In the genomic region with DNA sequence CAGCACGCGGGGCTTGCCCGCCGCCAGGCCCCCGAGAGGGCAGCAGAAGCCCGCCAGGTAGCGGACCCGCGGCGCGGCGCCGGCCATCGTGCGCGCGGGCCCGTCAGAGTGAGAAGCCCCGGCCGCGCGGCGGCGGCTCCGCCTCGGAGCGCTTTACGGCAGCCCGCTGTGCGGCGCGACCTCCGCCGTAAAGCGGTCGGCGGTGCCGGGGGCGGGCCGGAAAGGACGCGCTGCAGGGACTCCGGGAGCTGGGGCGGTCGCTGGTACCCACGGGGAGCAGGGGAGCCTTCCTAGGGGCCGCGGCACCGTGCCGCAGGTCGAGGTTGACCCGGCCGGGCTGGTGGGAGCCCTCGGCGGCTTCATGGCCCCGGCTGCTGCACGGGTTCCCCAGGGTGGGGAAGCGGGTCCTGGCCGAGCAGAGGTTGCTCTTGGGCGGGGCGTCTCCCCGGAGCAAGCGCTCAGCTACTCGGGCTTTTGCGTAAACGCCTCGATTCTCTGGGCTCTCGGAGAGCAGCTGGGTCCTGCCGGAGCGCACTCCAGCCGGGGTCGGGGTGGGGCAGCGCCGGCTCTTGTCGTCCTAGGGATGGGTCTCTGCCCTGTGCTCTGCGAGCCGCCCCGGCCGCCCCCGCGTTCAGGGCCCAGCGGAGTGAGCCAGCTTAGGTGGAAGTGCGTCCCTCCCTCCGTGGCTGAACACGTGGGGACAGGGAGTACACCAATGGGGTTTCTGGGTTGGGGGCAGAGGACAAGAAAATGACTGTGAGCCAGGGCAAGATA, we compare ENCODE assay signal across 1 cellular context.
TF ChIP-seq lines count a peak whose summit lies in the region.

A gene with protein sequence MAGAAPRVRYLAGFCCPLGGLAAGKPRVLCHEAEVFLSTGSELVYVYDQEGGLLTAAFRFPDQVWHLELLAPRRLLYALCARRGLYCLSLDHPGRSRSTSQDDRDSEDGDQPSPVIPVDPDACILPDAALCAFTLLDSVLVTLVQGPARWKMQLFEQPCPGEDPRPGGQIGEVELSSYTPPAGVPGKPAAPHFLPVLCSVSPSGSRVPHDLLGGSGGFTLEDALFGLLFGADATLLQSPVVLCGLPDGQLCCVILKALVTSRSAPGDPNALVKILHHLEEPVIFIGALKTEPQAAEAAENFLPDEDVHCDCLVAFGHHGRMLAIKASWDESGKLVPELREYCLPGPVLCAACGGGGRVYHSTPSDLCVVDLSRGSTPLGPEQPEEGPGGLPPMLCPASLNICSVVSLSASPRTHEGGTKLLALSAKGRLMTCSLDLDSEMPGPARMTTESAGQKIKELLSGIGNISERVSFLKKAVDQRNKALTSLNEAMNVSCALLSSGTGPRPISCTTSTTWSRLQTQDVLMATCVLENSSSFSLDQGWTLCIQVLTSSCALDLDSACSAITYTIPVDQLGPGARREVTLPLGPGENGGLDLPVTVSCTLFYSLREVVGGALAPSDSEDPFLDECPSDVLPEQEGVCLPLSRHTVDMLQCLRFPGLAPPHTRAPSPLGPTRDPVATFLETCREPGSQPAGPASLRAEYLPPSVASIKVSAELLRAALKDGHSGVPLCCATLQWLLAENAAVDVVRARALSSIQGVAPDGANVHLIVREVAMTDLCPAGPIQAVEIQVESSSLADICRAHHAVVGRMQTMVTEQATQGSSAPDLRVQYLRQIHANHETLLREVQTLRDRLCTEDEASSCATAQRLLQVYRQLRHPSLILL (minus strand): TSS at position 110 of the 774 bp plus-strand sequence. CDS start 23 bp downstream, at position 87.

TF ChIP-seq in HEK293, 187 proteins besides CTCF, POLR2A, EP300 and RAD21 (continued from another document and continues in another):
- TF ChIP-seq, protein P1, sequence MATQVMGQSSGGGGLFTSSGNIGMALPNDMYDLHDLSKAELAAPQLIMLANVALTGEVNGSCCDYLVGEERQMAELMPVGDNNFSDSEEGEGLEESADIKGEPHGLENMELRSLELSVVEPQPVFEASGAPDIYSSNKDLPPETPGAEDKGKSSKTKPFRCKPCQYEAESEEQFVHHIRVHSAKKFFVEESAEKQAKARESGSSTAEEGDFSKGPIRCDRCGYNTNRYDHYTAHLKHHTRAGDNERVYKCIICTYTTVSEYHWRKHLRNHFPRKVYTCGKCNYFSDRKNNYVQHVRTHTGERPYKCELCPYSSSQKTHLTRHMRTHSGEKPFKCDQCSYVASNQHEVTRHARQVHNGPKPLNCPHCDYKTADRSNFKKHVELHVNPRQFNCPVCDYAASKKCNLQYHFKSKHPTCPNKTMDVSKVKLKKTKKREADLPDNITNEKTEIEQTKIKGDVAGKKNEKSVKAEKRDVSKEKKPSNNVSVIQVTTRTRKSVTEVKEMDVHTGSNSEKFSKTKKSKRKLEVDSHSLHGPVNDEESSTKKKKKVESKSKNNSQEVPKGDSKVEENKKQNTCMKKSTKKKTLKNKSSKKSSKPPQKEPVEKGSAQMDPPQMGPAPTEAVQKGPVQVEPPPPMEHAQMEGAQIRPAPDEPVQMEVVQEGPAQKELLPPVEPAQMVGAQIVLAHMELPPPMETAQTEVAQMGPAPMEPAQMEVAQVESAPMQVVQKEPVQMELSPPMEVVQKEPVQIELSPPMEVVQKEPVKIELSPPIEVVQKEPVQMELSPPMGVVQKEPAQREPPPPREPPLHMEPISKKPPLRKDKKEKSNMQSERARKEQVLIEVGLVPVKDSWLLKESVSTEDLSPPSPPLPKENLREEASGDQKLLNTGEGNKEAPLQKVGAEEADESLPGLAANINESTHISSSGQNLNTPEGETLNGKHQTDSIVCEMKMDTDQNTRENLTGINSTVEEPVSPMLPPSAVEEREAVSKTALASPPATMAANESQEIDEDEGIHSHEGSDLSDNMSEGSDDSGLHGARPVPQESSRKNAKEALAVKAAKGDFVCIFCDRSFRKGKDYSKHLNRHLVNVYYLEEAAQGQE (tag by site-specific recombination; IDR thresholded peaks at IDR 0.05) = no peak
- peak; percentile 49; the same call in 1 of the 2 replicates for TF ChIP-seq KLF9 (tag by site-specific recombination; IDR thresholded peaks at IDR 0.05; ENCODE audit: low read depth)
- TF ChIP-seq ZNF785 (tag by site-specific recombination; IDR thresholded peaks at IDR 0.05) = no peak
- no peak for TF ChIP-seq ZNF140 (tag by site-specific recombination; IDR thresholded peaks at IDR 0.05)
- TF ChIP-seq, protein P2, sequence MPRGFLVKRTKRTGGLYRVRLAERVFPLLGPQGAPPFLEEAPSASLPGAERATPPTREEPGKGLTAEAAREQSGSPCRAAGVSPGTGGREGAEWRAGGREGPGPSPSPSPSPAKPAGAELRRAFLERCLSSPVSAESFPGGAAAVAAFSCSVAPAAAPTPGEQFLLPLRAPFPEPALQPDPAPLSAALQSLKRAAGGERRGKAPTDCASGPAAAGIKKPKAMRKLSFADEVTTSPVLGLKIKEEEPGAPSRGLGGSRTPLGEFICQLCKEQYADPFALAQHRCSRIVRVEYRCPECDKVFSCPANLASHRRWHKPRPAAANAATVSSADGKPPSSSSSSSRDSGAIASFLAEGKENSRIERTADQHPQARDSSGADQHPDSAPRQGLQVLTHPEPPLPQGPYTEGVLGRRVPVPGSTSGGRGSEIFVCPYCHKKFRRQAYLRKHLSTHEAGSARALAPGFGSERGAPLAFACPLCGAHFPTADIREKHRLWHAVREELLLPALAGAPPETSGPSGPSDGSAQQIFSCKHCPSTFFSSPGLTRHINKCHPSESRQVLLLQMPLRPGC (tag by site-specific recombination; IDR thresholded peaks at IDR 0.05) = 0 out of 2 replicates have a peak, but pooled peaks have one; percentile 18
- 0 out of 2 replicates have a peak, but pooled peaks have one; percentile 30 for TF ChIP-seq ZNF366 (tag by site-specific recombination; conservative IDR thresholded peaks at IDR 0.05)
- TF ChIP-seq ZBTB8A (tag by site-specific recombination; IDR thresholded peaks at IDR 0.05) = no peak; the same call in 1 of the 2 replicates
- TF ChIP-seq WT1 (tag by site-specific recombination; IDR thresholded peaks at IDR 0.05) = peak; percentile 31; the same call in 1 of the 2 replicates
- TF ChIP-seq, protein P3, sequence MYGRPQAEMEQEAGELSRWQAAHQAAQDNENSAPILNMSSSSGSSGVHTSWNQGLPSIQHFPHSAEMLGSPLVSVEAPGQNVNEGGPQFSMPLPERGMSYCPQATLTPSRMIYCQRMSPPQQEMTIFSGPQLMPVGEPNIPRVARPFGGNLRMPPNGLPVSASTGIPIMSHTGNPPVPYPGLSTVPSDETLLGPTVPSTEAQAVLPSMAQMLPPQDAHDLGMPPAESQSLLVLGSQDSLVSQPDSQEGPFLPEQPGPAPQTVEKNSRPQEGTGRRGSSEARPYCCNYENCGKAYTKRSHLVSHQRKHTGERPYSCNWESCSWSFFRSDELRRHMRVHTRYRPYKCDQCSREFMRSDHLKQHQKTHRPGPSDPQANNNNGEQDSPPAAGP (tag by site-specific recombination; IDR thresholded peaks at IDR 0.05) = peak; percentile 49
- no peak for TF ChIP-seq ZNF248 (tag by site-specific recombination; IDR thresholded peaks at IDR 0.05)
- TF ChIP-seq ZFP37 (tag by site-specific recombination; IDR thresholded peaks at IDR 0.05) = peak; percentile 27; the same call in 1 of the 2 replicates
- TF ChIP-seq, protein P4, sequence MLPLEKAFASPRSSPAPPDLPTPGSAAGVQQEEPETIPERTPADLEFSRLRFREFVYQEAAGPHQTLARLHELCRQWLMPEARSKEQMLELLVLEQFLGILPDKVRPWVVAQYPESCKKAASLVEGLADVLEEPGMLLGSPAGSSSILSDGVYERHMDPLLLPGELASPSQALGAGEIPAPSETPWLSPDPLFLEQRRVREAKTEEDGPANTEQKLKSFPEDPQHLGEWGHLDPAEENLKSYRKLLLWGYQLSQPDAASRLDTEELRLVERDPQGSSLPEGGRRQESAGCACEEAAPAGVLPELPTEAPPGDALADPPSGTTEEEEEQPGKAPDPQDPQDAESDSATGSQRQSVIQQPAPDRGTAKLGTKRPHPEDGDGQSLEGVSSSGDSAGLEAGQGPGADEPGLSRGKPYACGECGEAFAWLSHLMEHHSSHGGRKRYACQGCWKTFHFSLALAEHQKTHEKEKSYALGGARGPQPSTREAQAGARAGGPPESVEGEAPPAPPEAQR (tag by site-specific recombination; IDR thresholded peaks at IDR 0.05) = no peak
- TF ChIP-seq, protein P5, sequence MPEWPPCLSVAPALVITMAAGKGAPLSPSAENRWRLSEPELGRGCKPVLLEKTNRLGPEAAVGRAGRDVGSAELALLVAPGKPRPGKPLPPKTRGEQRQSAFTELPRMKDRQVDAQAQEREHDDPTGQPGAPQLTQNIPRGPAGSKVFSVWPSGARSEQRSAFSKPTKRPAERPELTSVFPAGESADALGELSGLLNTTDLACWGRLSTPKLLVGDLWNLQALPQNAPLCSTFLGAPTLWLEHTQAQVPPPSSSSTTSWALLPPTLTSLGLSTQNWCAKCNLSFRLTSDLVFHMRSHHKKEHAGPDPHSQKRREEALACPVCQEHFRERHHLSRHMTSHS (tag by site-specific recombination; IDR thresholded peaks at IDR 0.05) = no peak
- TF ChIP-seq, protein P6, sequence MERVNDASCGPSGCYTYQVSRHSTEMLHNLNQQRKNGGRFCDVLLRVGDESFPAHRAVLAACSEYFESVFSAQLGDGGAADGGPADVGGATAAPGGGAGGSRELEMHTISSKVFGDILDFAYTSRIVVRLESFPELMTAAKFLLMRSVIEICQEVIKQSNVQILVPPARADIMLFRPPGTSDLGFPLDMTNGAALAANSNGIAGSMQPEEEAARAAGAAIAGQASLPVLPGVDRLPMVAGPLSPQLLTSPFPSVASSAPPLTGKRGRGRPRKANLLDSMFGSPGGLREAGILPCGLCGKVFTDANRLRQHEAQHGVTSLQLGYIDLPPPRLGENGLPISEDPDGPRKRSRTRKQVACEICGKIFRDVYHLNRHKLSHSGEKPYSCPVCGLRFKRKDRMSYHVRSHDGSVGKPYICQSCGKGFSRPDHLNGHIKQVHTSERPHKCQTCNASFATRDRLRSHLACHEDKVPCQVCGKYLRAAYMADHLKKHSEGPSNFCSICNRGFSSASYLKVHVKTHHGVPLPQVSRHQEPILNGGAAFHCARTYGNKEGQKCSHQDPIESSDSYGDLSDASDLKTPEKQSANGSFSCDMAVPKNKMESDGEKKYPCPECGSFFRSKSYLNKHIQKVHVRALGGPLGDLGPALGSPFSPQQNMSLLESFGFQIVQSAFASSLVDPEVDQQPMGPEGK (tag by site-specific recombination; IDR thresholded peaks at IDR 0.05) = peak; percentile 85
- TF ChIP-seq, protein P7, sequence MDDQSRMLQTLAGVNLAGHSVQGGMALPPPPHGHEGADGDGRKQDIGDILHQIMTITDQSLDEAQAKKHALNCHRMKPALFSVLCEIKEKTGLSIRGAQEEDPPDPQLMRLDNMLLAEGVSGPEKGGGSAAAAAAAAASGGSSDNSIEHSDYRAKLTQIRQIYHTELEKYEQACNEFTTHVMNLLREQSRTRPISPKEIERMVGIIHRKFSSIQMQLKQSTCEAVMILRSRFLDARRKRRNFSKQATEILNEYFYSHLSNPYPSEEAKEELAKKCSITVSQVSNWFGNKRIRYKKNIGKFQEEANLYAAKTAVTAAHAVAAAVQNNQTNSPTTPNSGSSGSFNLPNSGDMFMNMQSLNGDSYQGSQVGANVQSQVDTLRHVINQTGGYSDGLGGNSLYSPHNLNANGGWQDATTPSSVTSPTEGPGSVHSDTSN (CRISPR knock-in tag; IDR thresholded peaks at IDR 0.05) = 0 out of 2 replicates have a peak, but pooled peaks have one; percentile 25
- TF ChIP-seq KLF10 (tag by site-specific recombination; IDR thresholded peaks at IDR 0.05) = peak; percentile 23; the same call in 1 of the 2 replicates
- no peak for TF ChIP-seq ZSCAN23 (tag by site-specific recombination; IDR thresholded peaks at IDR 0.05)
- TF ChIP-seq ZNF335 (tag by site-specific recombination; conservative IDR thresholded peaks at IDR 0.05) = peak; percentile 94
- peak; percentile 22; the same call in 1 of the 2 replicates for TF ChIP-seq IKZF3 (tag by site-specific recombination; IDR thresholded peaks at IDR 0.05)
- TF ChIP-seq ZNF747 (tag by site-specific recombination; IDR thresholded peaks at IDR 0.05) = no peak
- TF ChIP-seq ZNF433 (tag by site-specific recombination; IDR thresholded peaks at IDR 0.05; ENCODE audit: low read depth) = no peak
- TF ChIP-seq ZNF701 (tag by site-specific recombination; IDR thresholded peaks at IDR 0.05) = no peak
- no peak for TF ChIP-seq ZNF426 (tag by site-specific recombination; IDR thresholded peaks at IDR 0.05)
- TF ChIP-seq, protein P8, sequence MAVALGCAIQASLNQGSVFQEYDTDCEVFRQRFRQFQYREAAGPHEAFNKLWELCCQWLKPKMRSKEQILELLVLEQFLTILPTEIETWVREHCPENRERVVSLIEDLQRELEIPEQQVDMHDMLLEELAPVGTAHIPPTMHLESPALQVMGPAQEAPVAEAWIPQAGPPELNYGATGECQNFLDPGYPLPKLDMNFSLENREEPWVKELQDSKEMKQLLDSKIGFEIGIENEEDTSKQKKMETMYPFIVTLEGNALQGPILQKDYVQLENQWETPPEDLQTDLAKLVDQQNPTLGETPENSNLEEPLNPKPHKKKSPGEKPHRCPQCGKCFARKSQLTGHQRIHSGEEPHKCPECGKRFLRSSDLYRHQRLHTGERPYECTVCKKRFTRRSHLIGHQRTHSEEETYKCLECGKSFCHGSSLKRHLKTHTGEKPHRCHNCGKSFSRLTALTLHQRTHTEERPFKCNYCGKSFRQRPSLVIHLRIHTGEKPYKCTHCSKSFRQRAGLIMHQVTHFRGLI (tag by site-specific recombination; IDR thresholded peaks at IDR 0.05) = no peak
- TF ChIP-seq KLF8 (tag by site-specific recombination; IDR thresholded peaks at IDR 0.05) = peak; percentile 75
- no peak for TF ChIP-seq ZNF544 (tag by site-specific recombination; IDR thresholded peaks at IDR 0.05)
- peak; percentile 19 for TF ChIP-seq ZEB2 (tag by site-specific recombination; IDR thresholded peaks at IDR 0.05)
- TF ChIP-seq ZNF10 (tag by site-specific recombination; IDR thresholded peaks at IDR 0.05) = no peak
- TF ChIP-seq KLF16 (tag by site-specific recombination; IDR thresholded peaks at IDR 0.05) = peak; percentile 85
- TF ChIP-seq, protein P9, sequence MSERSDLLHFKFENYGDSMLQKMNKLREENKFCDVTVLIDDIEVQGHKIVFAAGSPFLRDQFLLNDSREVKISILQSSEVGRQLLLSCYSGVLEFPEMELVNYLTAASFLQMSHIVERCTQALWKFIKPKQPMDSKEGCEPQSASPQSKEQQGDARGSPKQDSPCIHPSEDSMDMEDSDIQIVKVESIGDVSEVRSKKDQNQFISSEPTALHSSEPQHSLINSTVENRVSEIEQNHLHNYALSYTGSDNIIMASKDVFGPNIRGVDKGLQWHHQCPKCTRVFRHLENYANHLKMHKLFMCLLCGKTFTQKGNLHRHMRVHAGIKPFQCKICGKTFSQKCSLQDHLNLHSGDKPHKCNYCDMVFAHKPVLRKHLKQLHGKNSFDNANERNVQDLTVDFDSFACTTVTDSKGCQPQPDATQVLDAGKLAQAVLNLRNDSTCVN (tag by site-specific recombination; optimal IDR thresholded peaks at IDR 0.05) = peak; percentile 51
- no peak for TF ChIP-seq ZNF658 (tag by site-specific recombination; IDR thresholded peaks at IDR 0.05)
- TF ChIP-seq ZNF394 (tag by site-specific recombination; IDR thresholded peaks at IDR 0.05; ENCODE audit: borderline replicate concordance) = peak; percentile 91
- 0 out of 2 replicates have a peak, but pooled peaks have one; percentile 41 for TF ChIP-seq YY1 (tag by site-specific recombination; IDR thresholded peaks at IDR 0.05)
- TF ChIP-seq, protein P10, sequence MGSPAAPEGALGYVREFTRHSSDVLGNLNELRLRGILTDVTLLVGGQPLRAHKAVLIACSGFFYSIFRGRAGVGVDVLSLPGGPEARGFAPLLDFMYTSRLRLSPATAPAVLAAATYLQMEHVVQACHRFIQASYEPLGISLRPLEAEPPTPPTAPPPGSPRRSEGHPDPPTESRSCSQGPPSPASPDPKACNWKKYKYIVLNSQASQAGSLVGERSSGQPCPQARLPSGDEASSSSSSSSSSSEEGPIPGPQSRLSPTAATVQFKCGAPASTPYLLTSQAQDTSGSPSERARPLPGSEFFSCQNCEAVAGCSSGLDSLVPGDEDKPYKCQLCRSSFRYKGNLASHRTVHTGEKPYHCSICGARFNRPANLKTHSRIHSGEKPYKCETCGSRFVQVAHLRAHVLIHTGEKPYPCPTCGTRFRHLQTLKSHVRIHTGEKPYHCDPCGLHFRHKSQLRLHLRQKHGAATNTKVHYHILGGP (tag by site-specific recombination; IDR thresholded peaks at IDR 0.05) = no peak
- TF ChIP-seq ZNF549 (tag by site-specific recombination; IDR thresholded peaks at IDR 0.05) = no peak
